In the genomic region with DNA sequence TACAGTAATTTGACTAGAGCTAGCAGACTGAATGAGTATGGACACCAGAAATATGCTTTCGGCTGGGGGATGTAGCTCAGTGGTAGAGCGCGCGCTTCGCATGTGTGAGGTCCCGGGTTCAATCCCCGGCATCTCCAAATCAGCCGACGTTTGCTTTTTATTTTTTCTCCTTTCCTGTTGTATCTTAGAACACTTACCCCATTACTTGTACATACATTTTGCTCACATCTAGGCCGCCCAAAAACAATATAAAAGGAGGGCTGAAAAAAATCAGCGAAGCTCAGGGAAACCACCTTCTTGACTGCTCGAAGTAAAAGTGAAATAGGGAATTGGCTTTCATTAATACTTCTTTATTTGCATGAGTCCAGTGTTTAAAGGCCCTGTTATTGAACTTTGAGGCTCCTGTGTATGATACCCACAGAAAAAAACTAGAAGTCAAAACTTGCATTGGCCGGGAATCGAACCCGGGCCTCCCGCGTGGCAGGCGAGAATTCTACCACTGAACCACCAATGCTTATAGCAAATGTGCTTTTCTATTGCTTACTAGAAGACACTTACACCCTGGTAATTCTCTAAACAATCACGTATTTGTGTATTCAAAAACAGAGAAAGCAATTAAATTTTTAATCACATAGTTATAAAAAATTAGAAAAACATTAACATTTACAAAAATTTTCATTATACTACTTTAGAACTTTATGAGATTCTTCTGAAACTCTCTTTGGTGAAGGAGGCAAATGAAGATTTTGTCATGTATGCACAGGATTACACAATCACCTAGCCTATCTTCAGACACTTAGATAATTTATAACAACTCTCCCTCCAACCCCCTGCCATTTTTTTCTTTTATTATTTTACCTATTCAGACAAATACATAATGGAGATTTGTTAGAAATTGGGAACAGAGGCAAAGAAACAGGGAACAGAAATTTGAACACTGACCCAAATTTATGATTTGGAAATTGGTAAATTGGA, we compare ENCODE assay signal across 8 cellular contexts. TPM values are rescaled to one million over a fixed set of nuclear protein-coding genes. Genes with fewer than 3 reads are reported as not detected.
DNase-seq lines count a peak whose midpoint lies in the region; ATAC-seq and FAIRE-seq lines count a peak whose summit lies in the region.

No MANE protein-coding gene starts in this region.

- no peak overlapping the region for H3K23ac ChIP-seq in mesendoderm (ENCODE audit: low read length)

- WGBS in mesendoderm (ENCODE audit: extremely low coverage, insufficient coverage, low lambda C conversion rate) = no CpG with 5 or more reads among the region's 19 CpGs

- H3K56ac ChIP-seq in mesendoderm (ENCODE audit: low read length) = peak overlapping the region; percentile 35

- H3K4ac ChIP-seq in mesendoderm (ENCODE audit: low read depth, low read length) = no peak overlapping the region

- H3K27ac ChIP-seq in mesendoderm (ENCODE audit: low read depth, low read length) = no peak overlapping the region

- H3K79me2 ChIP-seq in mesendoderm (ENCODE audit: control insufficient read depth, insufficient read depth, low read length) = no peaks in the 10 kb centered on the region

- no peak overlapping the region for H4K8ac ChIP-seq in mesendoderm (ENCODE audit: low read depth, low read length)

- H3K36me3 ChIP-seq in mesendoderm (ENCODE audit: control insufficient read depth, insufficient read depth, low read length) = no peaks in the 10 kb centered on the region

- H3K4me2 ChIP-seq in mesendoderm (ENCODE audit: low read length) = peak overlapping the region; percentile 85

- FAIRE-seq in endometrium (lab: Jason Lieb, UNC) = peak; percentile 58

- peak overlapping the region; percentile 74 for H3K9ac ChIP-seq in mesendoderm (ENCODE audit: low read length)

- H2BK5ac ChIP-seq in mesendoderm (ENCODE audit: low read length) = no peak overlapping the region

- peak; percentile 62 for DNase-seq in CMK (ENCODE audit: low read depth)
- DNase-seq in HT1080 (ENCODE audit: low read depth) = peak; percentile 88
- peak; percentile 80 for DNase-seq in NOMO-1 treated with DMSO at 0.1 percent for 48 hours (lab: John Stamatoyannopoulos, UW; ENCODE audit: unreplicated experiment)
- peak; percentile 58 for DNase-seq in activated CD8-positive, alpha-beta memory T cell treated with anti-CD3 and anti-CD28 coated beads, Interleukin-2, amount 50 U/mL, for 24 hours (ENCODE audit: extremely low read depth)
- peak; percentile 86 for DNase-seq in mesendoderm
- peak; percentile 45 for DNase-seq in stimulated activated CD8-positive, alpha-beta memory T cell treated with anti-CD3 and anti-CD28 coated beads, Interleukin-12 subunit alpha, Interleukin-12 subunit beta, amount 100 ng/mL, for 24 hours (ENCODE audit: extremely low read depth)

- no peaks in the 10 kb centered on the region for H3K27me3 ChIP-seq in mesendoderm (ENCODE audit: insufficient read depth, low read length, poor library complexity)

- peaks cover 2% of the 10 kb centered on the region for H3K4me1 ChIP-seq in mesendoderm (ENCODE audit: control insufficient read depth, low read depth, low read length)

- no peaks in the 10 kb centered on the region for H3K79me1 ChIP-seq in mesendoderm (ENCODE audit: low read length)

- H2BK120ac ChIP-seq in mesendoderm (ENCODE audit: low read depth, low read length) = no peak overlapping the region

- no peak overlapping the region for H2AK5ac ChIP-seq in mesendoderm (ENCODE audit: low read length)

- peak; percentile 55 for ATAC-seq in GM21390 (IDR thresholded peaks at IDR 0.05; ENCODE audit: unreplicated experiment)

- H4K5ac ChIP-seq in mesendoderm (ENCODE audit: low read length) = no peak overlapping the region

- no peak overlapping the region for H2BK15ac ChIP-seq in mesendoderm (replicated peaks; ENCODE audit: low read depth)

- H3K4me3 ChIP-seq in mesendoderm (ENCODE audit: low read length) = peak overlapping the region; percentile 64

- H3K18ac ChIP-seq in mesendoderm (ENCODE audit: low read length) = no peak overlapping the region

RNA-seq across cellular contexts. Expression of a gene that starts 35.2 kb away (rescaled TPM):
- total RNA-seq in HT1080 (2014; rRNA removed; shearing (Covaris generic)) = 52.4 and 57.2 TPM in 2 replicates
- polyA plus RNA-seq in HT1080 (2015; cell fraction: cytosol; rRNA removed) = 18.5 and 28.6 TPM in 2 replicates
- polyA plus RNA-seq in HT1080 (2015; cell fraction: nucleus; rRNA removed) = 44.3 and 48.2 TPM in 2 replicates
- polyA plus RNA-seq in mesendoderm (2013, experiment 1 of 2) = 42.8 TPM
- 40.8 TPM for polyA plus RNA-seq in mesendoderm (2013, experiment 2 of 2)
